ENCODE assay signal across 17 cellular contexts in genomic region chr19:52722062-52723005, GRCh38. TPM values are rescaled to one million over a fixed set of nuclear protein-coding genes. Genes with fewer than 3 reads are reported as not detected.
DNase-seq lines count a peak whose midpoint lies in the region; FAIRE-seq and TF ChIP-seq lines count a peak whose summit lies in the region.
"Had no signal": no experiment of that assay in that cellular context is flagged by ENCODE, and none has a peak within 500 bp of the region (broad histone marks: within the 10 kb centered on the region; RNA-seq: fewer than 3 reads in every experiment).

No MANE protein-coding gene starts in this region.

- H3K27ac ChIP-seq in esophagus muscularis mucosa (replicated peaks in 1 of 4): no peak overlapping the region
- H3K27ac ChIP-seq: gastrocnemius medialis, lower lobe of right lung, suprapubic skin had no signal

- TF ChIP-seq POLR2A in esophagus muscularis mucosa (IDR thresholded peaks at IDR 0.05; ENCODE audit: low read depth): no peak

- TF ChIP-seq CTCF in astrocyte of the spinal cord (IDR thresholded peaks at IDR 0.05; ENCODE audit: low read depth, low read length): no peak
- no peak for TF ChIP-seq CTCF in esophagus muscularis mucosa (IDR thresholded peaks at IDR 0.05)

- H3K4me3 ChIP-seq in astrocyte of the spinal cord (ENCODE audit: low read depth, low read length): no peak overlapping the region
- no peak overlapping the region for H3K4me3 ChIP-seq in esophagus muscularis mucosa
- H3K4me3 ChIP-seq: gastrocnemius medialis, lower lobe of right lung, prostate gland, suprapubic skin had no signal

- H3K4me1 ChIP-seq in esophagus muscularis mucosa: no peaks in the 10 kb centered on the region
- H3K4me1 ChIP-seq: gastrocnemius medialis, lower lobe of right lung, suprapubic skin had no signal

- DNase-seq in AG08395 (ENCODE audit: low spot score) (peak; percentile 83), HTR-8/SVneo (ENCODE audit: insufficient read length, low spot score) (peak; percentile 72), astrocyte of the spinal cord (ENCODE audit: low read depth, low spot score) (peak; percentile 60), hepatic stellate cell (ENCODE audit: low spot score) (peak; percentile 84), NK-92 (lab: John Stamatoyannopoulos, UW; ENCODE audit: unreplicated experiment) (no peak), esophagus muscularis mucosa (ENCODE audit: extremely low spot score) (no peak)
- no peak for DNase-seq in activated effector memory CD4-positive, alpha-beta T cell treated with anti-CD3 and anti-CD28 coated beads, Interleukin-2, amount 50 U/mL, for 16 hours
- no peak for DNase-seq in activated effector memory CD4-positive, alpha-beta T cell treated with Interleukin-2 at 50 U/mL for 16 hours
- DNase-seq: AML-193, aorta, gastrocnemius medialis, GDM1, lower lobe of right lung, NCI-H187 treated with DMSO at 0.1 percent for 48 hours had no signal

- no peaks in the 10 kb centered on the region for H3K27me3 ChIP-seq in esophagus muscularis mucosa
- H3K27me3 ChIP-seq: gastrocnemius medialis, suprapubic skin had no signal

- intact Hi-C loops in esophagus muscularis mucosa (cut with DNase I): no loop called here

- no peak for TF ChIP-seq EP300 in esophagus muscularis mucosa (IDR thresholded peaks at IDR 0.05)

- peaks cover 6 to 66% (median 47%) of the 10 kb centered on the region in 4 donors for H3K36me3 ChIP-seq in esophagus muscularis mucosa

- in situ Hi-C loops in astrocyte of the spinal cord (cut with HindIII; ENCODE audit: low sequenced_read_pairs): no loop called here

- WGBS in esophagus muscularis mucosa: 83% methylated on average over 7 of the region's 7 CpGs

- no peak for FAIRE-seq in HTR-8/SVneo (lab: Jason Lieb, UNC)
- FAIRE-seq: HepG2 had no signal

- H3K9me3 ChIP-seq in esophagus muscularis mucosa: no peaks in the 10 kb centered on the region
- H3K9me3 ChIP-seq: gastrocnemius medialis, lower lobe of right lung, prostate gland had no signal

RNA-seq across cellular contexts. Expression of gene ZNF611, which starts 12.5 kb away (rescaled TPM):
- total RNA-seq in esophagus muscularis mucosa: 1 to 10 TPM; 7.3 to 9.6 (median 7.6) TPM

Comparison
In these comparisons a context has a peak if more than half of its experiments do, and no peak if none do; other contexts are left out.
1. DNase-seq: peak in AG08395 (single experiment), HTR-8/SVneo (single experiment), astrocyte of the spinal cord (single experiment) and hepatic stellate cell (single experiment); none in activated effector memory CD4-positive, alpha-beta T cell treated with anti-CD3 and anti-CD28 coated beads, Interleukin-2, amount 50 U/mL, for 16 hours (single experiment), activated effector memory CD4-positive, alpha-beta T cell treated with Interleukin-2 at 50 U/mL for 16 hours (single experiment), NK-92 (single experiment) and esophagus muscularis mucosa (single experiment).